12 cellular contexts compared by ENCODE assay signal in the genomic region with DNA sequence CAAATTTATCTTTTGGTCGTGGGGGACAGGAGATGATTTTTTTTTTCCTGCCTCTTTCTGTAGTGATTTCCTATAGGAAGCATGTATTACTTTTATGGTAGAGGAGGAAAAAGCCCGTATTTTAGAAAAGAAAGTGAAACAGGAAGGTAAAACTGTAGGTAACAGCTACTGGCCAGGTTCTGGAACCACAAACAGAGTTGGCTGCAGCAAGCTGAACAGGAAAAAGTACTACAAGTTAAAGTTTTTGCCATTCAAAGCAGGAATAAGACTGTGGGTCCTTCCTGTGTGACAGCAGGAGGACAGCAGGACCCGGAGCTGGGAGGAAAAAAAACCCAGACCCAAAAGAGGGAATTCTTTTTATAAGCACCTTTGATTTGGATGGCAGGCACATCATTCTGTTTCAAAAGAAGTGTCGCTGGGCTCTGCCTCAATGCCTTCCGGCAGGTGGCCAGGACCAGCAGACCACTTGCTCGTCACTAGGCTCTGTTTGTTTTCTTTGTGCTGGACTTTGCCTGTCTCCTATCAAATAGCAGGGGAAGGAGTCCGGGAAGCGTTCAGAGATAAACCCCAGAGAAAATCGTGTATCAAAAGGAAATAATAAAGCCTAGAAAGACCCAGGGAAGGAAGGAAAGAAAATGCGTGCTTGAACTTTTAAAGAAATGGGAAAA.
DNase-seq lines count a peak whose midpoint lies in the region; ATAC-seq and TF ChIP-seq lines count a peak whose summit lies in the region.
"Had no signal": no experiment of that assay in that cellular context is flagged by ENCODE, and none has a peak within 500 bp of the region (broad histone marks: within the 10 kb centered on the region; RNA-seq: fewer than 3 reads in every experiment).

No MANE protein-coding gene starts in this region.

- H3K9me3 Mint-ChIP-seq in central memory CD8-positive, alpha-beta T cell, result peaks cover 6% of the 10 kb centered on the region

- H3K79me2 ChIP-seq in KMS-11 (ENCODE audit: insufficient read depth, low read depth), result no peaks in the 10 kb centered on the region

- peak overlapping the region; percentile 30; the same call in 1 of the 2 replicates for H2AFZ ChIP-seq in KMS-11 (ENCODE audit: low read depth)

- H3K27ac ChIP-seq in KMS-11, result no peak overlapping the region
- H3K27ac ChIP-seq: prostate gland, SJSA1 had no signal

- H3K4me1 Mint-ChIP-seq in central memory CD8-positive, alpha-beta T cell, result no peaks in the 10 kb centered on the region

- no peak overlapping the region for H3K9ac ChIP-seq in KMS-11
- H3K9ac ChIP-seq in mucosa of stomach (ENCODE audit: low read length), result peak overlapping the region; percentile 75

- ATAC-seq in central memory CD8-positive, alpha-beta T cell (replicated peaks; ENCODE audit: extremely low read depth, poor library complexity, severe bottlenecking), result peak; percentile 21
- ATAC-seq in HG03521 (IDR thresholded peaks at IDR 0.05; ENCODE audit: unreplicated experiment), result no peak
- ATAC-seq in GM18498 (IDR thresholded peaks at IDR 0.05; ENCODE audit: unreplicated experiment), result no peak

- no peaks in the 10 kb centered on the region for H3K36me3 Mint-ChIP-seq in central memory CD8-positive, alpha-beta T cell (ENCODE audit: insufficient read depth)
- H3K36me3 Mint-ChIP-seq: CD4-positive, CD25-positive, alpha-beta regulatory T cell had no signal

- no peaks in the 10 kb centered on the region for H3K4me1 ChIP-seq in KMS-11 (ENCODE audit: low read depth, poor library complexity, severe bottlenecking)
- H3K4me1 ChIP-seq in mucosa of stomach (ENCODE audit: control insufficient read depth, insufficient read depth, low read length), result peaks cover 6% of the 10 kb centered on the region
- H3K4me1 ChIP-seq: prostate gland, SJSA1 had no signal

- TF ChIP-seq CTCF in KMS-11 (conservative IDR thresholded peaks at IDR 0.05; ENCODE audit: low read depth, low read length), result no peak

- in situ Hi-C loops in ACHN (cut with HindIII; ENCODE audit: low pct_ligation_motif_present, low pct_unique_long_range_greater_than_20kb, low sequenced_read_pairs), result no loop called here

- H3K4me3 ChIP-seq in KMS-11 (IDR thresholded peaks at IDR 0.05; ENCODE audit: insufficient read depth, low read depth, low read length) (no peak overlapping the region), mucosa of stomach (ENCODE audit: low read length) (peak overlapping the region; percentile 38)
- H3K4me3 ChIP-seq: prostate gland, SJSA1 had no signal

- no peaks in the 10 kb centered on the region for H4K20me1 ChIP-seq in KMS-11 (ENCODE audit: insufficient read depth)

- H3K4me2 ChIP-seq in KMS-11, result peak overlapping the region; percentile 25; the same call in 1 of the 2 replicates

- no peaks in the 10 kb centered on the region for H3K27me3 Mint-ChIP-seq in central memory CD8-positive, alpha-beta T cell
- H3K27me3 Mint-ChIP-seq: CD4-positive, CD25-positive, alpha-beta regulatory T cell had no signal

- H3K27me3 ChIP-seq in KMS-11 (ENCODE audit: insufficient read depth, low read depth) (no peaks in the 10 kb centered on the region), mucosa of stomach (ENCODE audit: control insufficient read depth, insufficient read depth, low read length) (no peaks in the 10 kb centered on the region)
- H3K27me3 ChIP-seq: SJSA1 had no signal

- H3K27ac Mint-ChIP-seq in central memory CD8-positive, alpha-beta T cell (ENCODE audit: low read depth), result no peak overlapping the region
- H3K27ac Mint-ChIP-seq: CD4-positive, CD25-positive, alpha-beta regulatory T cell had no signal

- peak; percentile 23 for DNase-seq in ACHN
- no peak for DNase-seq in central memory CD8-positive, alpha-beta T cell (ENCODE audit: low spot score in 2 of 2)
- DNase-seq in stimulated activated CD8-positive, alpha-beta memory T cell treated with anti-CD3 and anti-CD28 coated beads, Interleukin-4, amount 100 ng/mL, for 48 hours, result no peak
- DNase-seq in OCI-M2 (lab: John Stamatoyannopoulos, UW; ENCODE audit: unreplicated experiment), result no peak
- DNase-seq: NCI-H2171 treated with DMSO at 0.1 percent for 48 hours had no signal

- no peaks in the 10 kb centered on the region for H3K36me3 ChIP-seq in KMS-11 (ENCODE audit: insufficient read depth)
- H3K36me3 ChIP-seq in mucosa of stomach (ENCODE audit: control insufficient read depth, insufficient read depth, low read length), result no peaks in the 10 kb centered on the region
- H3K36me3 ChIP-seq: prostate gland, SJSA1 had no signal

- no peaks in the 10 kb centered on the region for H3K9me3 ChIP-seq in mucosa of stomach (ENCODE audit: control insufficient read depth, low read length)
- H3K9me3 ChIP-seq: prostate gland, SJSA1 had no signal

- peak overlapping the region; percentile 43 for H3K4me3 Mint-ChIP-seq in central memory CD8-positive, alpha-beta T cell
